ENCODE assay signal across 8 cellular contexts in the genomic region with DNA sequence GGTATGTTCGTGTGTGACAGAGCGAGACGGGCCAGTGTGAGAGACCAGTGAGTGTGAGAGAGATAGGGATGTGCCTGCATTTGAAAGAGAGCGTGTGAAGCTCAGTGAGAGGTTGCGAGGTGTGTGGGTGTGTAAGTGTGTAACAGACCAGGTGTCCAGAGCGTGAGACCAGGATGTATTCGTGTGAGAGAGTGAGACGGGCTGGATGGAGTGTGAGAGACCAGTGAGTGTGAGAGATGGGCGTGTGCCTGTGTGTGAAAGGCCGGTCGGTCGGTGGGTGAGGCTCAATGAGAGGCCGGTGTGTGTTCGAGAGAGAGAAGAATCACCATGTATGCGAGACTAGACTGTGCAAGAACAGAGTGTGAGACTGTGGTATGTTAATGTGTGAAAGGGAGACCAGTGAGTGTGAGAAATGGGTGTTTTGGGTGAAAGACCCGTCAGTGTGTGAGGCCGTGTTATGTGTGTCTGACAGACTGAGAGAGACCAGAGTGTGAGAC. TPM values are rescaled to one million over a fixed set of nuclear protein-coding genes. Genes with fewer than 3 reads are reported as not detected.
DNase-seq lines count a peak whose midpoint lies in the region; ATAC-seq and TF ChIP-seq lines count a peak whose summit lies in the region.

No MANE protein-coding gene starts in this region.

- TF ChIP-seq POLR2A in NB4 (IDR thresholded peaks at IDR 0.05; ENCODE audit: extremely low read depth, insufficient read length) (no peak), esophagus squamous epithelium (IDR thresholded peaks at IDR 0.05) (no peak)

- DNase-seq in AG10803 (ENCODE audit: low read depth) (no peak), NB4 (ENCODE audit: low read depth) (no peak), esophagus squamous epithelium (lab: John Stamatoyannopoulos, UW) (no peak), occipital lobe (lab: John Stamatoyannopoulos, UW) (peak; percentile 20), NCI-H1694 (lab: John Stamatoyannopoulos, UW) (no peak), NAMALWA (ENCODE audit: low spot score) (no peak)

- H3K27me3 ChIP-seq in esophagus squamous epithelium, result no peaks in the 10 kb centered on the region

- intact Hi-C loops in esophagus squamous epithelium (cut with DNase I), result no loop called here

- H3K4me3 ChIP-seq in AG10803 (ENCODE audit: low read length) (peak overlapping the region; percentile 89), NB4 (ENCODE audit: low read depth, low read length) (peak overlapping the region; percentile 25), esophagus squamous epithelium (peak overlapping the region; percentile 56 to 83 (median 68))

- peaks cover 0 to 17% (median 0%) of the 10 kb centered on the region in 3 donors for H3K4me1 ChIP-seq in esophagus squamous epithelium

- no peak for TF ChIP-seq CTCF in AG10803 (conservative IDR thresholded peaks at IDR 0.05; ENCODE audit: low read length)
- TF ChIP-seq CTCF in NB4 (IDR thresholded peaks at IDR 0.05; ENCODE audit: low read depth, low read length), result no peak
- no peak for TF ChIP-seq CTCF in esophagus squamous epithelium (IDR thresholded peaks at IDR 0.05)

- peak overlapping the region; percentile 94 to 98 (median 95) for H3K27ac ChIP-seq in esophagus squamous epithelium

- peaks cover 0 to 15% (median 0%) of the 10 kb centered on the region in 3 donors for H3K36me3 ChIP-seq in esophagus squamous epithelium

- WGBS in esophagus squamous epithelium, 2 donors, result 6 to 7% methylated on average over 17 of the region's 17 CpGs

- peaks cover 0 to 21% (median 9%) of the 10 kb centered on the region in 3 donors for H3K9me3 ChIP-seq in esophagus squamous epithelium

- ATAC-seq in GM21786 (IDR thresholded peaks at IDR 0.05; ENCODE audit: unreplicated experiment), result no peak
- ATAC-seq in GM21737 (IDR thresholded peaks at IDR 0.05; ENCODE audit: unreplicated experiment), result no peak

RNA-seq across cellular contexts. Expression of a gene that starts 0.7 kb away (rescaled TPM):
- 1 to 10 TPM in 2 of 4 donors, under 1 TPM in 2; 0.80 to 5.0 (median 1.5) TPM for total RNA-seq in esophagus squamous epithelium
- 18.4 TPM for total RNA-seq in occipital lobe

RNA-seq across cellular contexts. Expression of a gene that starts 30.4 kb away (rescaled TPM):
- total RNA-seq in esophagus squamous epithelium, result 1 to 10 TPM; 1.3 to 6.9 (median 3.1) TPM
- 45.4 TPM for total RNA-seq in occipital lobe

RNA-seq across cellular contexts. Expression of a gene that starts 31.2 kb away (rescaled TPM):
- 1 to 10 TPM in 1 of 4 donors, under 1 TPM in 3; 0.31 to 2.9 (median 0.59) TPM for total RNA-seq in esophagus squamous epithelium
- total RNA-seq in occipital lobe, result 24.5 TPM

RNA-seq across cellular contexts. Expression of a gene that starts 58.9 kb away (rescaled TPM):
- total RNA-seq in esophagus squamous epithelium, result 1 to 10 TPM; 1.1 to 5.0 (median 1.7) TPM
- total RNA-seq in occipital lobe, result 13.7 TPM

Comparison
In these comparisons a context has a peak if more than half of its experiments do, and no peak if none do; other contexts are left out.
1. H3K4me3 ChIP-seq: peak in every context shown above with its lines; median percentile 89 in AG10803; 68 in esophagus squamous epithelium; 25 in NB4.